Comparison of ENCODE assay signal across 8 cellular contexts in genomic region chr13:27406178-27406939, GRCh38. TPM values are rescaled to one million over a fixed set of nuclear protein-coding genes. Genes with fewer than 3 reads are reported as not detected.
DNase-seq lines count a peak whose midpoint lies in the region; ATAC-seq and TF ChIP-seq lines count a peak whose summit lies in the region.

No MANE protein-coding gene starts in this region.

- peak; percentile 70 for TF ChIP-seq CTCF in Loucy (conservative IDR thresholded peaks at IDR 0.05; ENCODE audit: low read length)
- peak; percentile 66 for TF ChIP-seq CTCF in epithelial cell of proximal tubule (conservative IDR thresholded peaks at IDR 0.05; ENCODE audit: low read depth, low read length)
- TF ChIP-seq CTCF in osteocyte (IDR thresholded peaks at IDR 0.05) = peak; percentile 65

- ATAC-seq in T-helper 17 cell (peak; percentile 78), HG03520 (IDR thresholded peaks at IDR 0.05; ENCODE audit: unreplicated experiment) (no peak)

- H3K79me2 ChIP-seq in Loucy (ENCODE audit: insufficient read depth, low read length) = no peaks in the 10 kb centered on the region

- no peaks in the 10 kb centered on the region for H3K9me2 ChIP-seq in Loucy (replicated peaks; ENCODE audit: low read depth, low read length)

- peaks cover 8% of the 10 kb centered on the region for H3K9me3 Mint-ChIP-seq in osteocyte (ENCODE audit: unreplicated experiment)

- H3K27ac Mint-ChIP-seq in T-helper 17 cell (no peak overlapping the region), osteocyte (ENCODE audit: unreplicated experiment) (no peak overlapping the region)

- H3K36me3 Mint-ChIP-seq in T-helper 17 cell (ENCODE audit: low read depth) = peaks cover 3% of the 10 kb centered on the region
- H3K36me3 Mint-ChIP-seq in osteocyte (ENCODE audit: unreplicated experiment) = no peaks in the 10 kb centered on the region

- no peaks in the 10 kb centered on the region for H3K4me1 ChIP-seq in Loucy (ENCODE audit: insufficient read depth, low read length, poor library complexity, severe bottlenecking)

- H3K4me3 Mint-ChIP-seq in T-helper 17 cell (no peak overlapping the region), osteocyte (ENCODE audit: unreplicated experiment) (no peak overlapping the region)

- H3F3A ChIP-seq in Loucy (ENCODE audit: low read depth) = no peaks in the 10 kb centered on the region

- no peak overlapping the region for H3K9ac ChIP-seq in Loucy (ENCODE audit: low read depth, low read length, poor library complexity, severe bottlenecking)

- no peaks in the 10 kb centered on the region for H3K27me3 ChIP-seq in Loucy (ENCODE audit: insufficient read depth, low read length, poor library complexity, severe bottlenecking)

- H4K20me1 ChIP-seq in Loucy (ENCODE audit: insufficient read depth, low read length, poor library complexity, severe bottlenecking) = no peaks in the 10 kb centered on the region

- 0 out of 2 replicates have a peak overlapping the region, but pooled peaks have one; percentile 36 for H2AFZ ChIP-seq in Loucy (ENCODE audit: low read length)

- H3K4me3 ChIP-seq in Loucy (ENCODE audit: low read length, poor library complexity, severe bottlenecking) (no peak overlapping the region), epithelial cell of proximal tubule (ENCODE audit: low read depth, low read length) (no peak overlapping the region)

- H3K4me1 Mint-ChIP-seq in T-helper 17 cell (peaks cover 1% of the 10 kb centered on the region), osteocyte (ENCODE audit: unreplicated experiment) (peaks cover 12% of the 10 kb centered on the region)

- H3K9me3 ChIP-seq in Loucy (ENCODE audit: insufficient read depth, low read depth, low read length) = no peaks in the 10 kb centered on the region
- H3K9me3 ChIP-seq in T-helper 17 cell (ENCODE audit: control insufficient read depth, low read length, poor library complexity, severe bottlenecking) = no peaks in the 10 kb centered on the region

- no peak overlapping the region for H3K4me2 ChIP-seq in Loucy (ENCODE audit: low read depth, low read length, poor library complexity, severe bottlenecking)

- peaks cover 23% of the 10 kb centered on the region for H3K27me3 Mint-ChIP-seq in T-helper 17 cell
- peaks cover 38% of the 10 kb centered on the region for H3K27me3 Mint-ChIP-seq in osteocyte (ENCODE audit: unreplicated experiment)

- no peaks in the 10 kb centered on the region for H3K36me3 ChIP-seq in Loucy (ENCODE audit: insufficient read depth, low read length)

- DNase-seq in activated naive CD4-positive, alpha-beta T cell treated with Interleukin-2 at 50 U/mL for 16 hours = peak; percentile 24
- no peak for DNase-seq in activated naive CD4-positive, alpha-beta T cell treated with anti-CD3 and anti-CD28 coated beads, Interleukin-2, amount 50 U/mL, for 16 hours
- DNase-seq in T-helper 17 cell (no peak), epithelial cell of proximal tubule (ENCODE audit: low read depth) (no peak), osteocyte (ENCODE audit: extremely low spot score, unreplicated experiment) (no peak), midbrain (lab: John Stamatoyannopoulos, UW) (no peak)

RNA-seq across cellular contexts. Expression of gene GTF3A, which starts 18.1 kb away (rescaled TPM):
- 100 to 1,000 TPM; 164 to 171 TPM for total RNA-seq in T-helper 17 cell
- 160 and 349 TPM in 2 replicates for total RNA-seq in epithelial cell of proximal tubule
- total RNA-seq in osteocyte = 67.0 and 67.4 TPM in 2 replicates

RNA-seq across cellular contexts. Expression of gene MTIF3, which starts 44.0 kb away (rescaled TPM):
- total RNA-seq in T-helper 17 cell = 10 to 100 TPM; 33.2 to 38.3 TPM
- total RNA-seq in epithelial cell of proximal tubule = 50.0 and 59.0 TPM in 2 replicates
- total RNA-seq in osteocyte = 38.9 and 41.6 TPM in 2 replicates
